Comparison of ENCODE assay signal across 21 cellular contexts in genomic region chrX:144648788-144649187, GRCh38.
"Had no signal": no experiment of that assay in that cellular context is flagged by ENCODE, and none has a peak within 500 bp of the region (broad histone marks: within the 10 kb centered on the region; RNA-seq: fewer than 3 reads in every experiment).

No MANE protein-coding gene starts in this region.

- ATAC-seq: K562 had no signal

- DNase-seq: Kasumi-1; MM.1S; NCI-H1092 treated with DMSO at 0.1 percent for 48 hours; NCI-H1436; NCI-H187; NCI-H2029; NCI-H2081 treated with DMSO at 0.1 percent for 48 hours; NCI-H2171 treated with DMSO at 0.1 percent for 48 hours; NCI-H345; NCI-H524; NCI-H526 treated with DMSO at 0.1 percent for 48 hours; NCI-H82; NK-92 treated with Interleukin-12 subunit alpha and Interleukin-12 subunit beta, amount 100 ng/mL, for 24 hours; OCI-M1; PC-9; Peyer's patch; Right ventricle myocardium superior; RPMI8226; SIG-M5; T-helper 2 cell had no signal
